ENCODE assay signal across 1 cellular context in the genomic region with DNA sequence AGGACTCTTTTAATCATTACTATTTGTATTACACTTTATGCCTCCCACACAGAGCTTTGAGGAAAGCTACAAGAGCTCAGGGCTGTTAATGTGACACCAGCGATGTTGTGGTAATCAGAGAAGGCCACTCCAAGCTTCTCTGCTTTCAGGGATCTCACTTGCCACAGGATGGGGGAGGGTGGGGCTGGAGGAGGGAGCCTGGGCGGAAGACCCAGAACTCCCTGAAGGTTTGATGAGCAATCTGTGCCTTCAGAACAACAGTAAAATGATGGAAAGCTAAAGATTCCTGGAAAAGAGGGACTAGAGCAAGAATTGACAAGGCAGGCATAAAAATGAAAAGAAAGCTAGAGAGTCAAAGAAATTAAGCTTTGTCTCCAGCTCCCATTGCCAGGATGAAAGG.
TF ChIP-seq lines count a peak whose summit lies in the region.

No MANE protein-coding gene starts in this region.

TF ChIP-seq in SK-N-SH treated with all-trans-retinoic acid at 6 μM for 48 hours, 23 proteins besides CTCF, POLR2A, EP300 and RAD21 (continued from another document):
- TF ChIP-seq, protein P1, sequence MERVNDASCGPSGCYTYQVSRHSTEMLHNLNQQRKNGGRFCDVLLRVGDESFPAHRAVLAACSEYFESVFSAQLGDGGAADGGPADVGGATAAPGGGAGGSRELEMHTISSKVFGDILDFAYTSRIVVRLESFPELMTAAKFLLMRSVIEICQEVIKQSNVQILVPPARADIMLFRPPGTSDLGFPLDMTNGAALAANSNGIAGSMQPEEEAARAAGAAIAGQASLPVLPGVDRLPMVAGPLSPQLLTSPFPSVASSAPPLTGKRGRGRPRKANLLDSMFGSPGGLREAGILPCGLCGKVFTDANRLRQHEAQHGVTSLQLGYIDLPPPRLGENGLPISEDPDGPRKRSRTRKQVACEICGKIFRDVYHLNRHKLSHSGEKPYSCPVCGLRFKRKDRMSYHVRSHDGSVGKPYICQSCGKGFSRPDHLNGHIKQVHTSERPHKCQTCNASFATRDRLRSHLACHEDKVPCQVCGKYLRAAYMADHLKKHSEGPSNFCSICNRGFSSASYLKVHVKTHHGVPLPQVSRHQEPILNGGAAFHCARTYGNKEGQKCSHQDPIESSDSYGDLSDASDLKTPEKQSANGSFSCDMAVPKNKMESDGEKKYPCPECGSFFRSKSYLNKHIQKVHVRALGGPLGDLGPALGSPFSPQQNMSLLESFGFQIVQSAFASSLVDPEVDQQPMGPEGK (CRISPR knock-in tag; IDR thresholded peaks at IDR 0.05; ENCODE audit: borderline replicate concordance) = no peak
- TF ChIP-seq, protein P2, sequence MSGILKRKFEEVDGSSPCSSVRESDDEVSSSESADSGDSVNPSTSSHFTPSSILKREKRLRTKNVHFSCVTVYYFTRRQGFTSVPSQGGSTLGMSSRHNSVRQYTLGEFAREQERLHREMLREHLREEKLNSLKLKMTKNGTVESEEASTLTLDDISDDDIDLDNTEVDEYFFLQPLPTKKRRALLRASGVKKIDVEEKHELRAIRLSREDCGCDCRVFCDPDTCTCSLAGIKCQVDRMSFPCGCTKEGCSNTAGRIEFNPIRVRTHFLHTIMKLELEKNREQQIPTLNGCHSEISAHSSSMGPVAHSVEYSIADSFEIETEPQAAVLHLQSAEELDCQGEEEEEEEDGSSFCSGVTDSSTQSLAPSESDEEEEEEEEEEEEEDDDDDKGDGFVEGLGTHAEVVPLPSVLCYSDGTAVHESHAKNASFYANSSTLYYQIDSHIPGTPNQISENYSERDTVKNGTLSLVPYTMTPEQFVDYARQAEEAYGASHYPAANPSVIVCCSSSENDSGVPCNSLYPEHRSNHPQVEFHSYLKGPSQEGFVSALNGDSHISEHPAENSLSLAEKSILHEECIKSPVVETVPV (CRISPR knock-in tag; IDR thresholded peaks at IDR 0.05) = no peak
- TF ChIP-seq CREB5 (CRISPR knock-in tag; IDR thresholded peaks at IDR 0.05; ENCODE audit: low read depth) (no peak), OSR1 (CRISPR knock-in tag; IDR thresholded peaks at IDR 0.05) (no peak), RARB (CRISPR knock-in tag; IDR thresholded peaks at IDR 0.05) (no peak), TOX (CRISPR knock-in tag; IDR thresholded peaks at IDR 0.05; ENCODE audit: borderline replicate concordance) (no peak)
- TF ChIP-seq, protein P3, sequence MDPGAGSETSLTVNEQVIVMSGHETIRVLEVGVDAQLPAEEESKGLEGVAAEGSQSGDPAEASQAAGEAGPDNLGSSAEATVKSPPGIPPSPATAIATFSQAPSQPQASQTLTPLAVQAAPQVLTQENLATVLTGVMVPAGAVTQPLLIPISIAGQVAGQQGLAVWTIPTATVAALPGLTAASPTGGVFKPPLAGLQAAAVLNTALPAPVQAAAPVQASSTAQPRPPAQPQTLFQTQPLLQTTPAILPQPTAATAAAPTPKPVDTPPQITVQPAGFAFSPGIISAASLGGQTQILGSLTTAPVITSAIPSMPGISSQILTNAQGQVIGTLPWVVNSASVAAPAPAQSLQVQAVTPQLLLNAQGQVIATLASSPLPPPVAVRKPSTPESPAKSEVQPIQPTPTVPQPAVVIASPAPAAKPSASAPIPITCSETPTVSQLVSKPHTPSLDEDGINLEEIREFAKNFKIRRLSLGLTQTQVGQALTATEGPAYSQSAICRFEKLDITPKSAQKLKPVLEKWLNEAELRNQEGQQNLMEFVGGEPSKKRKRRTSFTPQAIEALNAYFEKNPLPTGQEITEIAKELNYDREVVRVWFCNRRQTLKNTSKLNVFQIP (CRISPR knock-in tag; IDR thresholded peaks at IDR 0.05; ENCODE audit: borderline replicate concordance, low read depth) = no peak
